Comparison of ENCODE assay signal across 30 cellular contexts in the genomic region with DNA sequence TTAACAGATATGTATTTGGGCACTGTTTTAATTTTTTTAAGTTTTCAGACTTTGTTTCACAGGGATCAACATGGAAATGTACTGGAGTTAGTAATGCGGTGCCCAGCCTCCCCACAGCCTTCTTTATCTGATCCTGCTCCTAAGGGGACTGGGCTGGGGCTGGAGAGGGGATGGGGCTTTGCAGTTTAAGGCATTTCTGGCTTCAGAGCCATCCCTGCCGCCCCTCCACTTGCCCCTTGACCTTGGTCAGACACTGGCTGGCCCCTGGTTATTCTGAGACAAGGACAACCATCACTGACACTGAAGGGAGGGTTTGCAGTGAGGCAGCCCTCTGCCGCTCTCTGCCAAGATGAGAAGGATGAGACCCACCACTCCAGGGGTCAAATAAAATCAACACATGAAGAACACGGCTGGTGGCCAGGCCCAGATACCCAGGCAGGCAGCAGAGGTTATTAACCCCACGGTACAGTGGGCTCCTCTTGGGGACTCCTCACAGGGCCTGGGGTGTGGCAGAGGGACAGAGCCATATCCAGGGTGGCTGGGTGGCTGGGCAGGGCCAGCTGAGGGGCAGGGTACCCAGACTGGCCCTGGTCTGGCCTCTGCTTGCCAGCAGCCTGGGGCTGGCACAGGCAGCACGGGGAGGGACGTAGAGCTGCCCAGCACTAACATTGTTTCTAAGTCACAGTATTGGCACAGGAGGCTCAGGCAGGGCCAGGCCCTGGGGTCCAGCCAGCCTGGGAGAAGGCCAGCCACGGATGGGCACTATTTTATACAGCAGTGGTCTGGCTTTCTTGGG. TPM values are rescaled to one million over a fixed set of nuclear protein-coding genes. Genes with fewer than 3 reads are reported as not detected.
DNase-seq lines count a peak whose midpoint lies in the region; ATAC-seq and TF ChIP-seq lines count a peak whose summit lies in the region.
"Had no signal": no experiment of that assay in that cellular context is flagged by ENCODE, and none has a peak within 500 bp of the region (broad histone marks: within the 10 kb centered on the region; RNA-seq: fewer than 3 reads in every experiment).

No MANE protein-coding gene starts in this region.

- H3K27me3 ChIP-seq in heart right ventricle, result no peaks in the 10 kb centered on the region
- no peaks in the 10 kb centered on the region for H3K27me3 ChIP-seq in naive thymus-derived CD4-positive, alpha-beta T cell (ENCODE audit: control insufficient read depth in 2 of 2, insufficient read depth in 2 of 2, low read length in 2 of 2)
- H3K27me3 ChIP-seq: adrenal gland, BE2C, breast epithelium, gastrocnemius medialis, neutrophil had no signal

- H3K27me3 Mint-ChIP-seq in stimulated activated naive CD8-positive, alpha-beta T cell treated with anti-CD3 and anti-CD28 coated beads, Interleukin-15, amount 100 ng/mL, for 72 hours, result no peaks in the 10 kb centered on the region
- no peaks in the 10 kb centered on the region for H3K27me3 Mint-ChIP-seq in nephron progenitor cell (ENCODE audit: low read depth, poor library complexity)
- no peaks in the 10 kb centered on the region for H3K27me3 Mint-ChIP-seq in naive thymus-derived CD4-positive, alpha-beta T cell
- H3K27me3 Mint-ChIP-seq: CD8-positive, alpha-beta memory T cell had no signal

- no peak for DNase-seq in stimulated activated naive CD8-positive, alpha-beta T cell treated with anti-CD3 and anti-CD28 coated beads, Interleukin-15, amount 100 ng/mL, for 72 hours
- no peak for DNase-seq in stimulated activated naive CD8-positive, alpha-beta T cell treated with anti-CD3 and anti-CD28 coated beads, Interleukin-15, Interleukin-2, amounts not matched to agents 100 U/mL and 50 U/mL, for 24 hours
- DNase-seq in heart right ventricle (peak in 1 of 2 donors; percentile 27), nephron progenitor cell (peak; percentile 21), T-helper 9 cell (no peak), NCI-H82 (lab: John Stamatoyannopoulos, UW) (no peak)
- no peak for DNase-seq in naive thymus-derived CD4-positive, alpha-beta T cell
- DNase-seq: activated CD4-positive, alpha-beta T cell treated with anti-CD3 and anti-CD28 coated beads for 48 hours; activated naive CD4-positive, alpha-beta T cell treated with anti-CD3 and anti-CD28 coated beads for 36 hours; adrenal gland; BE2C; CD8-positive, alpha-beta memory T cell; dermis blood vessel endothelial cell; DMS 273 treated with DMSO at 0.1 percent for 48 hours; gastrocnemius medialis; H7; NCI-H2171; NCI-H510A; SHP77; stimulated activated CD8-positive, alpha-beta memory T cell treated with anti-CD3 and anti-CD28 coated beads, Interleukin-4, amount 100 ng/mL, for 48 hours had no signal

- no peak overlapping the region for H3K4me3 Mint-ChIP-seq in stimulated activated naive CD8-positive, alpha-beta T cell treated with anti-CD3 and anti-CD28 coated beads, Interleukin-15, amount 100 ng/mL, for 72 hours
- no peak overlapping the region for H3K4me3 Mint-ChIP-seq in nephron progenitor cell
- H3K4me3 Mint-ChIP-seq in naive thymus-derived CD4-positive, alpha-beta T cell, result no peak overlapping the region
- H3K4me3 Mint-ChIP-seq: activated naive CD4-positive, alpha-beta T cell treated with anti-CD3 and anti-CD28 coated beads for 36 hours; activated T-helper 1 cell treated with anti-CD3 and anti-CD28 coated beads, Interleukin-12 subunit alpha, Interleukin-12 subunit beta, Interleukin-2, Interleukin-4 antibody, amounts not matched to agents 30 ng/mL and 10 ng/mL and 1 ng/mL, durations not matched to agents 14 hours and 24 hours and 36 hours; CD8-positive, alpha-beta memory T cell; type B pancreatic cell had no signal

- H3K27ac ChIP-seq in heart right ventricle, result peak overlapping the region in 4 of 10 donors; percentile 12 to 71 (median 44)
- H3K27ac ChIP-seq in naive thymus-derived CD4-positive, alpha-beta T cell (ENCODE audit: low read depth, low read length), result no peak overlapping the region
- H3K27ac ChIP-seq: adrenal gland, gastrocnemius medialis, neutrophil, VCaP had no signal

- TF ChIP-seq CTCF in heart right ventricle (IDR thresholded peaks at IDR 0.05), result no peak
- no peak for TF ChIP-seq CTCF in nephron progenitor cell (IDR thresholded peaks at IDR 0.05)

- H3K4me1 ChIP-seq in heart right ventricle, result peaks cover 0 to 26% (median 8%) of the 10 kb centered on the region in 9 donors
- no peaks in the 10 kb centered on the region for H3K4me1 ChIP-seq in naive thymus-derived CD4-positive, alpha-beta T cell (ENCODE audit: control insufficient read depth in 2 of 2, insufficient read depth in 2 of 2, low read length in 2 of 2)
- H3K4me1 ChIP-seq: adrenal gland, BE2C, breast epithelium, gastrocnemius medialis had no signal

- POLR2A ChIA-PET in naive thymus-derived CD4-positive, alpha-beta T cell (lab: Charles Lee), result no interaction called here

- H3K36me3 Mint-ChIP-seq in nephron progenitor cell (ENCODE audit: low read depth), result no peaks in the 10 kb centered on the region
- no peaks in the 10 kb centered on the region for H3K36me3 Mint-ChIP-seq in naive thymus-derived CD4-positive, alpha-beta T cell
- H3K36me3 Mint-ChIP-seq: CD8-positive, alpha-beta memory T cell; type B pancreatic cell had no signal

- H3K4me3 ChIP-seq in heart right ventricle, result no peak overlapping the region
- H3K4me3 ChIP-seq in naive thymus-derived CD4-positive, alpha-beta T cell (ENCODE audit: low read length), result no peak overlapping the region
- H3K4me3 ChIP-seq: adrenal gland, breast epithelium, gastrocnemius medialis, skin epidermis had no signal

- H3K9me3 Mint-ChIP-seq in stimulated activated naive CD8-positive, alpha-beta T cell treated with anti-CD3 and anti-CD28 coated beads, Interleukin-15, amount 100 ng/mL, for 72 hours, result no peaks in the 10 kb centered on the region
- peaks cover 22% of the 10 kb centered on the region for H3K9me3 Mint-ChIP-seq in nephron progenitor cell
- H3K9me3 Mint-ChIP-seq in naive thymus-derived CD4-positive, alpha-beta T cell, result no peaks in the 10 kb centered on the region
- H3K9me3 Mint-ChIP-seq: activated naive CD4-positive, alpha-beta T cell treated with anti-CD3 and anti-CD28 coated beads for 36 hours; activated T-helper 1 cell treated with anti-CD3 and anti-CD28 coated beads, Interleukin-12 subunit alpha, Interleukin-12 subunit beta, Interleukin-2, Interleukin-4 antibody, amounts not matched to agents 30 ng/mL and 10 ng/mL and 1 ng/mL, durations not matched to agents 14 hours and 24 hours and 36 hours; CD8-positive, alpha-beta memory T cell; type B pancreatic cell had no signal

- peak; percentile 47 for ATAC-seq in stimulated activated naive CD8-positive, alpha-beta T cell treated with anti-CD3 and anti-CD28 coated beads, Interleukin-15, amount 100 ng/mL, for 72 hours
- no peak for ATAC-seq in stimulated activated naive CD8-positive, alpha-beta T cell treated with anti-CD3 and anti-CD28 coated beads, Interleukin-15, Interleukin-2, amounts not matched to agents 100 U/mL and 50 U/mL, for 24 hours
- ATAC-seq in heart right ventricle (peak in 7 of 8 donors; percentile 47 to 93 (median 89)), HG02642 (IDR thresholded peaks at IDR 0.05; ENCODE audit: poor library complexity, unreplicated experiment) (no peak)
- ATAC-seq in naive thymus-derived CD4-positive, alpha-beta T cell, result no peak
- ATAC-seq: gastrocnemius medialis had no signal

- CTCF ChIA-PET in naive thymus-derived CD4-positive, alpha-beta T cell (lab: Charles Lee), result no interaction called here

- intact Hi-C loops in heart right ventricle (cut with DNase I), result no loop called here
- intact Hi-C loops in naive thymus-derived CD4-positive, alpha-beta T cell (cut with micrococcal nuclease), result no loop called here

- peaks cover 7% of the 10 kb centered on the region for H3K4me1 Mint-ChIP-seq in stimulated activated naive CD8-positive, alpha-beta T cell treated with anti-CD3 and anti-CD28 coated beads, Interleukin-15, amount 100 ng/mL, for 72 hours
- H3K4me1 Mint-ChIP-seq in nephron progenitor cell, result peaks cover 18% of the 10 kb centered on the region
- H3K4me1 Mint-ChIP-seq in naive thymus-derived CD4-positive, alpha-beta T cell, result no peaks in the 10 kb centered on the region
- H3K4me1 Mint-ChIP-seq: CD8-positive, alpha-beta memory T cell had no signal

- 65 to 67% methylated on average over 8 of the region's 8 CpGs for WGBS in heart right ventricle, 2 donors

- no peak overlapping the region for H3K27ac Mint-ChIP-seq in stimulated activated naive CD8-positive, alpha-beta T cell treated with anti-CD3 and anti-CD28 coated beads, Interleukin-15, amount 100 ng/mL, for 72 hours
- H3K27ac Mint-ChIP-seq in nephron progenitor cell, result peak overlapping the region; percentile 24
- H3K27ac Mint-ChIP-seq in naive thymus-derived CD4-positive, alpha-beta T cell, result no peak overlapping the region
- H3K27ac Mint-ChIP-seq: activated naive CD4-positive, alpha-beta T cell treated with anti-CD3 and anti-CD28 coated beads for 36 hours; activated T-helper 1 cell treated with anti-CD3 and anti-CD28 coated beads, Interleukin-12 subunit alpha, Interleukin-12 subunit beta, Interleukin-2, Interleukin-4 antibody, amounts not matched to agents 30 ng/mL and 10 ng/mL and 1 ng/mL, durations not matched to agents 14 hours and 24 hours and 36 hours had no signal

- no peaks in the 10 kb centered on the region for H3K9me3 ChIP-seq in heart right ventricle
- no peaks in the 10 kb centered on the region for H3K9me3 ChIP-seq in naive thymus-derived CD4-positive, alpha-beta T cell (ENCODE audit: control insufficient read depth in 2 of 3, low read length in 3 of 3)
- H3K9me3 ChIP-seq: adrenal gland, BE2C, breast epithelium, gastrocnemius medialis, neutrophil had no signal

- H3K36me3 ChIP-seq in heart right ventricle, result no peaks in the 10 kb centered on the region
- H3K36me3 ChIP-seq in naive thymus-derived CD4-positive, alpha-beta T cell (ENCODE audit: control insufficient read depth in 2 of 3, insufficient read depth in 3 of 3, low read length in 3 of 3), result no peaks in the 10 kb centered on the region
- H3K36me3 ChIP-seq: adrenal gland, BE2C, breast epithelium, gastrocnemius medialis, neutrophil had no signal

RNA-seq across cellular contexts. Expression of a gene that starts 7.2 kb away (rescaled TPM):
- total RNA-seq in heart right ventricle, result 1 to 10 TPM in 6 of 10 donors, not detected in 4; 1.2 to 3.6 (median 2.7) TPM
- not detected for polyA plus RNA-seq in heart right ventricle
- not detected for total RNA-seq in naive thymus-derived CD4-positive, alpha-beta T cell
- not detected for polyA plus RNA-seq in naive thymus-derived CD4-positive, alpha-beta T cell
- total RNA-seq: activated naive CD4-positive, alpha-beta T cell treated with anti-CD3 and anti-CD28 coated beads for 36 hours; activated T-helper 1 cell treated with anti-CD3 and anti-CD28 coated beads, Interleukin-12 subunit alpha, Interleukin-12 subunit beta, Interleukin-2, Interleukin-4 antibody, amounts not matched to agents 30 ng/mL and 10 ng/mL and 1 ng/mL, durations not matched to agents 14 hours and 24 hours and 36 hours; adrenal gland; breast epithelium; CD8-positive, alpha-beta memory T cell; dermis blood vessel endothelial cell; gastrocnemius medialis; H7; LHCN-M2; liver; OCI-LY7 had no signal
- polyA plus RNA-seq: adrenal gland; CD8-positive, alpha-beta memory T cell; liver had no signal

Comparison
In these comparisons a context has a peak if more than half of its experiments do, and no peak if none do; other contexts are left out.
1. ATAC-seq: peak in stimulated activated naive CD8-positive, alpha-beta T cell treated with anti-CD3 and anti-CD28 coated beads, Interleukin-15, amount 100 ng/mL, for 72 hours (single experiment) and heart right ventricle (7 of 8); none in stimulated activated naive CD8-positive, alpha-beta T cell treated with anti-CD3 and anti-CD28 coated beads, Interleukin-15, Interleukin-2, amounts not matched to agents 100 U/mL and 50 U/mL, for 24 hours (single experiment), naive thymus-derived CD4-positive, alpha-beta T cell (single experiment) and HG02642 (single experiment).